8 cellular contexts compared by ENCODE assay signal in the genomic region with DNA sequence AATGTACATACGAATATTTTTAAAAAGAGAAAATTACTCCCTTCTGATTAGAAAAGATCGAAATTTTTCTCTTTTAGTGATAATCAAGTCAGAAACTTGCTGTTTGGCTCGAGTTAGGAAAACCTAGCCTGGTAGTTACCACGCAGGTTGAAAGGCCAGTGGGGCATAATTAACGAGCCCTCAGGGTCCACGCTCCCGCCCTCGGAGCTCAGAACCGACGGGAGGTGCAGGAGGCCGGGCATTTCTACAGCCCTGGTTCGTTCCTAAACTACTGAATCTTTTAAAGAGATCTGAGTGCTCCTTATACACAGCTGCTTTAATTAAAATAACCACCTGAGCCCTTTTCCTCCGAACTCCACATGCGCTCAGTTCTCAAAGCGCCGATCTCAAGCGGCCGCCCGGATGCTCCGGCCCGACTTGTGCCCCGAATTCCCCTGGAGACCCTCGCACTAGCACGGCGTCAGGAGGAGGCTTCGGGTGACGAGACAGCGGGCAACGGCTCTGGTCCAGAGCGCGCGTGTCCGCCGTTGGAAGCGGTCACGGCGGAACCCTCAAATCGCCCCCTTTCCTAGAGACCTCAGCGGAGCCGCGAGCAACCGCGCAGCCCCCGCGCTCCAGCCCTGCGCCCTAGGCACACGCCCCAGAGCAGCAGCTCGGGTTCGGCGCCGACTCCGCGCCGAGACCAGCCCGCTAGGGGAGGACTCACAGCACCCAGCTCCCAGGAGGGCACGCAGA. TPM values are rescaled to one million over a fixed set of nuclear protein-coding genes. Genes with fewer than 3 reads are reported as not detected.
DNase-seq lines count a peak whose midpoint lies in the region; ATAC-seq and TF ChIP-seq lines count a peak whose summit lies in the region.

No MANE protein-coding gene starts in this region.

- H3K27ac Mint-ChIP-seq in activated naive CD8-positive, alpha-beta T cell treated with anti-CD3 and anti-CD28 coated beads for 36 hours = peak overlapping the region; percentile 87

- H3K27ac ChIP-seq in ACC112 (ENCODE audit: low read depth, low read length) = peak overlapping the region; percentile 59

- TF ChIP-seq POLR2A in GM18505 (IDR thresholded peaks at IDR 0.05; ENCODE audit: borderline replicate concordance, extremely low read depth, insufficient read depth, insufficient read length) = no peak

- peak overlapping the region; percentile 93 for H2AFZ ChIP-seq in ACC112 (ENCODE audit: low read length, unreplicated experiment)

- H3K36me3 Mint-ChIP-seq in activated naive CD8-positive, alpha-beta T cell treated with anti-CD3 and anti-CD28 coated beads for 36 hours = peaks cover 35% of the 10 kb centered on the region

- peaks cover 33% of the 10 kb centered on the region for H3K4me1 ChIP-seq in ACC112 (ENCODE audit: control insufficient read depth, insufficient read depth, low read length, unreplicated experiment)

- H3K4me3 ChIP-seq in ACC112 (ENCODE audit: low read depth, low read length) (peak overlapping the region; percentile 96), iPS-18c (ENCODE audit: insufficient read depth, low read depth, low read length) (peak overlapping the region; percentile 97)

- peak overlapping the region; percentile 91 for H3K4me3 Mint-ChIP-seq in activated naive CD8-positive, alpha-beta T cell treated with anti-CD3 and anti-CD28 coated beads for 36 hours

- peaks cover 43% of the 10 kb centered on the region for H3K4me1 Mint-ChIP-seq in activated naive CD8-positive, alpha-beta T cell treated with anti-CD3 and anti-CD28 coated beads for 36 hours

- H3K27me3 Mint-ChIP-seq in activated naive CD8-positive, alpha-beta T cell treated with anti-CD3 and anti-CD28 coated beads for 36 hours = no peaks in the 10 kb centered on the region

- peak; percentile 13 for DNase-seq in activated naive CD8-positive, alpha-beta T cell treated with anti-CD3 and anti-CD28 coated beads for 36 hours
- DNase-seq in stimulated activated naive CD8-positive, alpha-beta T cell treated with anti-CD3 and anti-CD28 coated beads, Interleukin-15, Interleukin-2, amounts not matched to agents 100 U/mL and 50 U/mL, for 24 hours = peak; percentile 17
- DNase-seq in mesenteric fat pad (ENCODE audit: low spot score) = no peak

- peaks cover 5% of the 10 kb centered on the region for H3K36me3 ChIP-seq in ACC112 (ENCODE audit: insufficient read depth, low read length)

- H3K9me3 ChIP-seq in iPS-18c (ENCODE audit: control insufficient read depth, insufficient read depth, low read length) = no peaks in the 10 kb centered on the region

- peaks cover 45% of the 10 kb centered on the region for H3K79me2 ChIP-seq in ACC112 (ENCODE audit: control insufficient read depth, insufficient read depth, low read length, unreplicated experiment)

- H3K27me3 ChIP-seq in ACC112 (ENCODE audit: insufficient read depth, low read length) = no peaks in the 10 kb centered on the region

- H3K9me3 Mint-ChIP-seq in activated naive CD8-positive, alpha-beta T cell treated with anti-CD3 and anti-CD28 coated beads for 36 hours = no peaks in the 10 kb centered on the region

- ATAC-seq in GM18505 (IDR thresholded peaks at IDR 0.05; ENCODE audit: unreplicated experiment) (peak; percentile 13), HG03520 (IDR thresholded peaks at IDR 0.05; ENCODE audit: unreplicated experiment) (peak; percentile 16), HG02840 (IDR thresholded peaks at IDR 0.05; ENCODE audit: low FRiP score, unreplicated experiment) (no peak)
- no peak for ATAC-seq in stimulated activated naive CD8-positive, alpha-beta T cell treated with anti-CD3 and anti-CD28 coated beads, Interleukin-15, Interleukin-2, amounts not matched to agents 100 U/mL and 50 U/mL, for 24 hours

RNA-seq across cellular contexts. Expression of a gene that starts 0.4 kb away (rescaled TPM):
- 10 to 100 TPM; 29.0 to 29.7 TPM for total RNA-seq in activated naive CD8-positive, alpha-beta T cell treated with anti-CD3 and anti-CD28 coated beads for 36 hours
- 24.6 TPM for total RNA-seq in mesenteric fat pad

RNA-seq across cellular contexts. Expression of a gene that starts 0.5 kb away (rescaled TPM):
- 10 to 100 TPM; 20.8 to 21.0 TPM for total RNA-seq in activated naive CD8-positive, alpha-beta T cell treated with anti-CD3 and anti-CD28 coated beads for 36 hours
- 34.4 TPM for total RNA-seq in mesenteric fat pad

RNA-seq across cellular contexts. Expression of a gene that starts 22.9 kb away (rescaled TPM):
- 10 to 100 TPM; 72.7 to 79.8 TPM for total RNA-seq in activated naive CD8-positive, alpha-beta T cell treated with anti-CD3 and anti-CD28 coated beads for 36 hours
- 51.7 TPM for total RNA-seq in mesenteric fat pad

RNA-seq across cellular contexts. Expression of a gene that starts 50.0 kb away (rescaled TPM):
- total RNA-seq in activated naive CD8-positive, alpha-beta T cell treated with anti-CD3 and anti-CD28 coated beads for 36 hours = 1 to 10 TPM; 2.0 TPM
- total RNA-seq in mesenteric fat pad = 0.71 TPM

RNA-seq across cellular contexts. Expression of a gene that starts 50.0 kb away (rescaled TPM):
- 10 to 100 TPM; 24.0 to 26.2 TPM for total RNA-seq in activated naive CD8-positive, alpha-beta T cell treated with anti-CD3 and anti-CD28 coated beads for 36 hours
- 19.8 TPM for total RNA-seq in mesenteric fat pad

Comparison
In these comparisons a context has a peak if more than half of its experiments do, and no peak if none do; other contexts are left out.
1. ATAC-seq: peak in GM18505 (single experiment) and HG03520 (single experiment); none in stimulated activated naive CD8-positive, alpha-beta T cell treated with anti-CD3 and anti-CD28 coated beads, Interleukin-15, Interleukin-2, amounts not matched to agents 100 U/mL and 50 U/mL, for 24 hours (single experiment) and HG02840 (single experiment).